18 cellular contexts compared by ENCODE assay signal in genomic region chr3:67617518-67617917, GRCh38. TPM values are rescaled to one million over a fixed set of nuclear protein-coding genes. Genes with fewer than 3 reads are reported as not detected.
DNase-seq lines count a peak whose midpoint lies in the region; ATAC-seq, FAIRE-seq and TF ChIP-seq lines count a peak whose summit lies in the region.
"Had no signal": no experiment of that assay in that cellular context is flagged by ENCODE, and none has a peak within 500 bp of the region (broad histone marks: within the 10 kb centered on the region; RNA-seq: fewer than 3 reads in every experiment).

No MANE protein-coding gene starts in this region.

- H3K27ac Mint-ChIP-seq in naive B cell, result no peak overlapping the region
- no peak overlapping the region for H3K27ac Mint-ChIP-seq in GM23338

- H3K27me3 ChIP-seq in GM23338 (ENCODE audit: insufficient read depth), result no peaks in the 10 kb centered on the region
- H3K27me3 ChIP-seq: ascending aorta, BLaER1, sigmoid colon had no signal

- peak; percentile 69 for ATAC-seq in HG02759 (IDR thresholded peaks at IDR 0.05; ENCODE audit: unreplicated experiment)
- ATAC-seq in HG03457 (IDR thresholded peaks at IDR 0.05; ENCODE audit: unreplicated experiment), result peak; percentile 50
- ATAC-seq in naive B cell (ENCODE audit: low read depth in 2 of 2), result peak; percentile 52 to 64
- no peak for ATAC-seq in HG03039 (IDR thresholded peaks at IDR 0.05; ENCODE audit: unreplicated experiment)
- ATAC-seq in GM23338, result no peak
- ATAC-seq: activated CD4-positive, CD25-positive, alpha-beta regulatory T cell treated with anti-CD3 and anti-CD28 coated beads, Interleukin-2, amount 50 U/mL, for 24 hours; mucosa of descending colon had no signal

- no peak for TF ChIP-seq CTCF in GM23338 (conservative IDR thresholded peaks at IDR 0.05; ENCODE audit: low read depth in 2 of 2)

- H3K27me3 Mint-ChIP-seq in naive B cell (no peaks in the 10 kb centered on the region), GM23338 (ENCODE audit: insufficient read depth, low read depth, poor library complexity) (peaks cover 2% of the 10 kb centered on the region)

- H3K79me2 ChIP-seq in GM23338 (replicated peaks; ENCODE audit: insufficient read depth), result 0 out of 2 replicates have a peak, but pooled peaks cover 3% of the 10 kb centered on the region

- no peak overlapping the region for H3K4me3 ChIP-seq in GM23338
- H3K4me3 ChIP-seq: ascending aorta, BLaER1, mucosa of descending colon, sigmoid colon had no signal

- H3K36me3 Mint-ChIP-seq in naive B cell, result peaks cover 19 to 35% of the 10 kb centered on the region in 2 donors
- H3K36me3 Mint-ChIP-seq in GM23338 (ENCODE audit: low read depth), result 0 out of 3 replicates have a peak, but pooled peaks cover 3% of the 10 kb centered on the region

- H3K9me2 ChIP-seq in GM23338 (ENCODE audit: insufficient read depth), result no peaks in the 10 kb centered on the region

- no peaks in the 10 kb centered on the region for H3K36me3 ChIP-seq in GM23338 (ENCODE audit: insufficient read depth)
- H3K36me3 ChIP-seq: BLaER1 had no signal

- no peaks in the 10 kb centered on the region for H3K9me3 Mint-ChIP-seq in naive B cell
- H3K9me3 Mint-ChIP-seq in GM23338, result no peaks in the 10 kb centered on the region

- no peaks in the 10 kb centered on the region for H4K20me1 ChIP-seq in GM23338 (replicated peaks; ENCODE audit: insufficient read depth)
- H4K20me1 ChIP-seq: BLaER1 had no signal

- DNase-seq in GM19239 (ENCODE audit: insufficient read length, low spot score), result no peak
- DNase-seq in naive B cell, result no peak
- no peak for DNase-seq in GM23338 (ENCODE audit: low spot score)
- DNase-seq in effector CD8-positive, alpha-beta T cell (lab: John Stamatoyannopoulos, UW), result no peak
- DNase-seq: activated effector memory CD4-positive, alpha-beta T cell treated with anti-CD3 and anti-CD28 coated beads, Interleukin-2, amount 50 U/mL, for 16 hours; DMS153; foreskin fibroblast; mucosa of descending colon; NCI-H526 treated with DMSO at 0.1 percent for 48 hours; occipital lobe; sigmoid colon; stimulated activated CD4-positive, alpha-beta T cell treated with anti-CD3 and anti-CD28 coated beads, Interleukin-4, amount 100 ng/mL, for 4 hours had no signal

- H3K4me3 Mint-ChIP-seq in naive B cell (no peak overlapping the region), GM23338 (no peak overlapping the region)

- no peaks in the 10 kb centered on the region for H3F3A ChIP-seq in GM23338 (replicated peaks; ENCODE audit: low read depth)

- no peak overlapping the region for H2AFZ ChIP-seq in GM23338

- no peak overlapping the region for H3K27ac ChIP-seq in GM23338 (ENCODE audit: low read depth)
- H3K27ac ChIP-seq: ascending aorta, BLaER1, sigmoid colon had no signal

- H3K4me2 ChIP-seq in GM23338, result no peak overlapping the region
- H3K4me2 ChIP-seq: BLaER1 had no signal

- peaks cover 10% of the 10 kb centered on the region for H3K4me1 ChIP-seq in GM23338 (ENCODE audit: insufficient read depth)
- H3K4me1 ChIP-seq: ascending aorta, BLaER1 had no signal

- H3K4me1 Mint-ChIP-seq in naive B cell, result peaks cover 14 to 35% (median 18%) of the 10 kb centered on the region in 3 donors
- peaks cover 29% of the 10 kb centered on the region for H3K4me1 Mint-ChIP-seq in GM23338

- peak; percentile 40 for FAIRE-seq in GM19239 (lab: Jason Lieb, UNC)

TF ChIP-seq in GM23338, 12 proteins besides CTCF, POLR2A, EP300 and RAD21:
- TF ChIP-seq ZNF462 (CRISPR knock-in tag; IDR thresholded peaks at IDR 0.05), result no peak
- TF ChIP-seq JUNB (IDR thresholded peaks at IDR 0.05; ENCODE audit: unreplicated experiment), result no peak
- TF ChIP-seq REST (IDR thresholded peaks at IDR 0.05; ENCODE audit: unreplicated experiment), result no peak
- no peak for TF ChIP-seq EZH2phosphoT487 (IDR thresholded peaks at IDR 0.05; ENCODE audit: unreplicated experiment)
- TF ChIP-seq EZH2 (IDR thresholded peaks at IDR 0.05; ENCODE audit: low read depth, unreplicated experiment), result no peak
- no peak for TF ChIP-seq STAT1 (IDR thresholded peaks at IDR 0.05; ENCODE audit: unreplicated experiment)
- no peak for TF ChIP-seq ZNF331 (CRISPR knock-in tag; IDR thresholded peaks at IDR 0.05; ENCODE audit: low read depth)
- no peak for TF ChIP-seq ZNF114 (CRISPR knock-in tag; IDR thresholded peaks at IDR 0.05)

RNA-seq across cellular contexts. Expression of gene SUCLG2, which starts 36.9 kb away (rescaled TPM):
- 10 to 100 TPM; 49.5 to 94.4 (median 57.9) TPM for polyA plus RNA-seq in naive B cell (ENCODE audit: low read depth in 6 of 6)
- total RNA-seq in GM23338 (2014; rRNA removed; shearing (Covaris generic)), result 39.0 and 42.4 TPM in 2 replicates
- polyA plus RNA-seq in GM23338 (2016; fragmentation: Nextera tagmentation; extraction: Ambion mirVana), result 27.6 and 29.3 TPM in 2 replicates

Comparison
In these comparisons a context has a peak if more than half of its experiments do, and no peak if none do; other contexts are left out.
1. ATAC-seq: peak in HG02759 (single experiment), HG03457 (single experiment) and naive B cell (2 of 2); none in HG03039 (single experiment) and GM23338 (single experiment).